In the genomic region with DNA sequence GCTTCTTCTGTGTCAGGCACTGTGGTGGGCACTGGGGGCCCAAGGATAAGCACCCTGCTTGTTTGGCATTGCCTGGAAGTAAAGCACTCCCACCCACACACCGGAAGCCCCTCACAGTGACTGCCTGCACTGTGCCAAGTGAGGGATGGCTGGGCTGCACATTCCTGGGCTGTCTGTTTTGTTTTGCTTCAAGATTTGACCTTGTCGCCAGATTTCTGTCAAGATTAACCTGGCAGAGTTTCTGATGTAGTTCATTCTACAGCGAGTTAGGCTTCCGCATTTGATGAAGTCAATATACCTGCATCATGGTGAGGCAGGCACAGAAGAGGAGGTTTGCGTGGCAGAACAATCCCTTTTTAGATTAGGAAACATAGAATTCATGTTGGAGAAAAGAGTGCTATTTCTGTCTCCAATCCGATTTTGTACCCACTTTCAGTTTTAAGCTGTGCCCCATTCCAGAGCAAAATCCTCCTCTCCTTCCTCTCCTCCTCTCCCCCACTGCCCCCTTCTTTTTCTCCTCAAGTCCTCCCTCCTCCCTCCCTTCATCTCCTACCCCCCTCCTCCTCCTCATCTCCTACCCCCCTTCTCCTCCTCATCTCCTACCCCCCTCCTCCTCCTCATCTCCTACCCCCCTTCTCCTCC, we compare ENCODE assay signal across 23 cellular contexts. TPM values are rescaled to one million over a fixed set of nuclear protein-coding genes. Genes with fewer than 3 reads are reported as not detected.
DNase-seq lines count a peak whose midpoint lies in the region; ATAC-seq, FAIRE-seq and TF ChIP-seq lines count a peak whose summit lies in the region.
"Had no signal": no experiment of that assay in that cellular context is flagged by ENCODE, and none has a peak within 500 bp of the region (broad histone marks: within the 10 kb centered on the region; RNA-seq: fewer than 3 reads in every experiment).

No MANE protein-coding gene starts in this region.

- H2BK15ac ChIP-seq in H1 (ENCODE audit: low read length) = peak overlapping the region; percentile 83

- no peak for TF ChIP-seq CTCF in mammary epithelial cell (conservative IDR thresholded peaks at IDR 0.05 in 1 of 2, IDR thresholded peaks at IDR 0.05 in 1 of 2; ENCODE audit: extremely low read depth in 1 of 2, insufficient read depth in 1 of 2, low read depth in 1 of 2, low read length in 2 of 2)
- TF ChIP-seq CTCF in MCF 10A (IDR thresholded peaks at IDR 0.05; ENCODE audit: unreplicated experiment) = no peak
- no peak for TF ChIP-seq CTCF in H1 (IDR thresholded peaks at IDR 0.05; ENCODE audit: control extremely low read depth in 1 of 3, insufficient read depth in 1 of 3, low read depth in 1 of 3, low read length in 3 of 3)
- no peak for TF ChIP-seq CTCF in mesothelial cell of epicardium (IDR thresholded peaks at IDR 0.05; ENCODE audit: unreplicated experiment)
- TF ChIP-seq CTCF in uterus (IDR thresholded peaks at IDR 0.05) = no peak

- H3K4me1 ChIP-seq in mammary epithelial cell (ENCODE audit: insufficient read depth, low read length) (no peaks in the 10 kb centered on the region), H1 (replicated peaks in 1 of 4; ENCODE audit: control insufficient read depth in 3 of 4, insufficient read depth in 4 of 4, low read length in 3 of 4) (peaks cover 12 to 18% (median 16%) of the 10 kb centered on the region in 4 experiments), uterus (no peaks in the 10 kb centered on the region)

- FAIRE-seq in H1 (lab: Jason Lieb, UNC) = no peak
- FAIRE-seq: RCC 7860 had no signal

- no peak for TF ChIP-seq RAD21 in H1 (IDR thresholded peaks at IDR 0.05 in 1 of 2, conservative IDR thresholded peaks at IDR 0.05 in 1 of 2; ENCODE audit: low read depth in 2 of 2, low read length in 2 of 2)

- no peak overlapping the region for H3K4me3 ChIP-seq in mammary epithelial cell (replicated peaks in 1 of 3; ENCODE audit: insufficient read depth in 1 of 3, low read depth in 2 of 3, low read length in 3 of 3)
- no peak overlapping the region for H3K4me3 ChIP-seq in H1 (ENCODE audit: extremely low read depth in 1 of 4, insufficient read depth in 2 of 4, low read depth in 3 of 4, low read length in 4 of 4)
- H3K4me3 ChIP-seq in uterus = no peak overlapping the region
- H3K4me3 ChIP-seq: GM23338 had no signal

- H3K79me2 ChIP-seq in mammary epithelial cell (ENCODE audit: insufficient read depth, low read length) (no peaks in the 10 kb centered on the region), H1 (ENCODE audit: control insufficient read depth in 1 of 2, insufficient read depth in 2 of 2, low read length in 2 of 2) (no peaks in the 10 kb centered on the region)

- H3K14ac ChIP-seq in H1 (ENCODE audit: insufficient read length) = no peak overlapping the region

- peak overlapping the region; percentile 27; the same call in 1 of the 2 replicates for H2BK20ac ChIP-seq in H1 (ENCODE audit: low read length)

- H4K8ac ChIP-seq in H1 (ENCODE audit: extremely low read depth, insufficient read depth, low read length) = no peak overlapping the region

- TF ChIP-seq POLR2A in H1 (IDR thresholded peaks at IDR 0.05; ENCODE audit: control extremely low read depth in 1 of 2, low read depth in 2 of 2, low read length in 2 of 2) = no peak
- no peak for TF ChIP-seq POLR2A in uterus (IDR thresholded peaks at IDR 0.05)

- CTCF ChIA-PET in mammary epithelial cell (lab: Charles Lee; ENCODE audit: low non-redundant PET) = no interaction called here
- CTCF ChIA-PET in MCF 10A (lab: Yijun Ruan, JAX) = interaction anchor here (1.1 to 3.3 kb wide), 2 partner anchors 294 to 343 kb away, joined by 5 to 25 read pairs; no protein-coding TSS in a partner anchor
- CTCF ChIA-PET in H1 (lab: Charles Lee; ENCODE audit: partially characterized antibody) = interaction anchor here (1.0 to 5.4 kb wide), 18 partner anchors 10 to 354 kb away, joined by 3 to 72 read pairs (median 5); no protein-coding TSS in a partner anchor

- H3K27ac ChIP-seq in mammary epithelial cell (ENCODE audit: insufficient read depth, low read depth, low read length) (no peak overlapping the region), H1 (ENCODE audit: low read depth, low read length) (no peak overlapping the region), uterus (no peak overlapping the region)
- H3K27ac ChIP-seq: 22Rv1 had no signal

- in situ Hi-C loops in mammary epithelial cell (cut with MboI; ENCODE audit: low sequenced_read_pairs in 2 of 2) = no loop called here

- H3K4ac ChIP-seq in H1 (replicated peaks; ENCODE audit: insufficient read length, low read depth, low read length) = no peak overlapping the region

- no peaks in the 10 kb centered on the region for H3K9me3 ChIP-seq in mammary epithelial cell (replicated peaks; ENCODE audit: insufficient read depth, low read length)
- no peaks in the 10 kb centered on the region for H3K9me3 ChIP-seq in H1 (ENCODE audit: insufficient read depth in 2 of 2, low read depth in 1 of 2, low read length in 1 of 2)
- no peaks in the 10 kb centered on the region for H3K9me3 ChIP-seq in uterus
- H3K9me3 ChIP-seq: BE2C had no signal

- BruUV-seq in mammary epithelial cell (replicated peaks; lab: Mats Ljungman, UMichigan) (no TSS peak), MCF 10A (replicated peaks; lab: Mats Ljungman, UMichigan) (no TSS peak)

- H3K4me3 Mint-ChIP-seq in MCF 10A (ENCODE audit: unreplicated experiment) (no peak overlapping the region), mesothelial cell of epicardium (no peak overlapping the region)
- H3K4me3 Mint-ChIP-seq: CD4-positive, alpha-beta T cell; GM23338 had no signal

- intact Hi-C loops in mammary epithelial cell (cut with micrococcal nuclease) (no loop called here), MCF 10A (cut with micrococcal nuclease) (no loop called here), uterus (cut with DNase I; ENCODE audit: low total_unique reads) (no loop called here)

- H3K23ac ChIP-seq in H1 (ENCODE audit: insufficient read length) = no peak overlapping the region

- H3K36me3 Mint-ChIP-seq in MCF 10A (ENCODE audit: insufficient read depth, unreplicated experiment) (peaks cover 6% of the 10 kb centered on the region), mesothelial cell of epicardium (no peaks in the 10 kb centered on the region)

- H3K4me2 ChIP-seq in mammary epithelial cell (ENCODE audit: insufficient read depth, low read depth, low read length) (peak overlapping the region; percentile 19), H1 (ENCODE audit: insufficient read depth in 1 of 2, low read depth in 2 of 2, low read length in 2 of 2) (no peak overlapping the region)
- H3K4me2 ChIP-seq: GM23338 had no signal

- H3K9ac ChIP-seq in mammary epithelial cell (ENCODE audit: insufficient read depth, low read length) = no peak overlapping the region
- no peak overlapping the region for H3K9ac ChIP-seq in H1 (replicated peaks in 1 of 4; ENCODE audit: extremely low read depth in 1 of 4, low read depth in 3 of 4, low read length in 3 of 4)

- H3K27me3 ChIP-seq in mammary epithelial cell (ENCODE audit: insufficient read depth, low read length) (no peaks in the 10 kb centered on the region), H1 (replicated peaks in 1 of 4; ENCODE audit: control insufficient read depth in 3 of 4, extremely low read depth in 1 of 4, insufficient read depth in 3 of 4, low read length in 3 of 4) (no peaks in the 10 kb centered on the region), uterus (no peaks in the 10 kb centered on the region)
- H3K27me3 ChIP-seq: BE2C had no signal

- no peak for ATAC-seq in activated CD4-positive, CD25-positive, alpha-beta regulatory T cell treated with anti-CD3 and anti-CD28 coated beads, Interleukin-2, amount 50 U/mL, for 24 hours
- ATAC-seq: GM23338, Right ventricle myocardium inferior had no signal

- H3K27ac Mint-ChIP-seq in MCF 10A (ENCODE audit: low read depth, unreplicated experiment) (no peak overlapping the region), mesothelial cell of epicardium (peak overlapping the region; percentile 49)
- H3K27ac Mint-ChIP-seq: CD4-positive, alpha-beta T cell; GM23338 had no signal

- H3K18ac ChIP-seq in H1 (ENCODE audit: extremely low read depth, low read length) = peak overlapping the region; percentile 74

- H2BK5ac ChIP-seq in H1 (ENCODE audit: low read depth, low read length) = no peak overlapping the region

- H3K79me1 ChIP-seq in H1 (ENCODE audit: low read depth, low read length) = no peaks in the 10 kb centered on the region

- POLR2A ChIA-PET in MCF 10A (lab: Yijun Ruan, JAX) (no interaction called here), H1 (lab: Charles Lee; ENCODE audit: partially characterized antibody) (no interaction called here)

- H3K27me3 Mint-ChIP-seq in MCF 10A (ENCODE audit: insufficient read depth, unreplicated experiment) (no peaks in the 10 kb centered on the region), mesothelial cell of epicardium (ENCODE audit: low read depth) (no peaks in the 10 kb centered on the region)

- H3K23me2 ChIP-seq in H1 (ENCODE audit: low read depth, low read length) = no peaks in the 10 kb centered on the region; the same call in 1 of the 2 replicates

- no peaks in the 10 kb centered on the region for H3K36me3 ChIP-seq in mammary epithelial cell (ENCODE audit: insufficient read depth, low read length)
- no peaks in the 10 kb centered on the region for H3K36me3 ChIP-seq in H1 (ENCODE audit: control insufficient read depth in 2 of 4, insufficient read depth in 4 of 4, low read length in 3 of 4)
- no peaks in the 10 kb centered on the region for H3K36me3 ChIP-seq in uterus
- H3K36me3 ChIP-seq: BE2C had no signal

- H2BK120ac ChIP-seq in H1 (replicated peaks; ENCODE audit: low read depth, low read length) = peak overlapping the region; percentile 30

- H4K5ac ChIP-seq in H1 (ENCODE audit: insufficient read length, low read depth, low read length) = no peak overlapping the region

- H4K20me1 ChIP-seq in mammary epithelial cell (ENCODE audit: insufficient read depth, low read length) = no peaks in the 10 kb centered on the region
- no peaks in the 10 kb centered on the region for H4K20me1 ChIP-seq in H1 (replicated peaks in 1 of 2; ENCODE audit: control insufficient read depth in 1 of 2, insufficient read depth in 2 of 2, low read length in 2 of 2)

- no peak for TF ChIP-seq EP300 in H1 (IDR thresholded peaks at IDR 0.05; ENCODE audit: borderline replicate concordance in 1 of 2, low read depth in 2 of 2, low read length in 2 of 2)

- peak overlapping the region; percentile 68; the same call in 1 of the 2 replicates for H2BK12ac ChIP-seq in H1 (ENCODE audit: low read depth, low read length)

- dilution Hi-C loops in mammary epithelial cell (cut with HindIII; ENCODE audit: low sequenced_read_pairs) = no loop called here

- peak overlapping the region; percentile 40 for H2AFZ ChIP-seq in mammary epithelial cell (ENCODE audit: low read depth, low read length)
- no peak overlapping the region for H2AFZ ChIP-seq in H1 (ENCODE audit: low read length)
- H2AFZ ChIP-seq: GM23338 had no signal

- H3K56ac ChIP-seq in H1 (replicated peaks; ENCODE audit: insufficient read length, low read depth, low read length) = no peak overlapping the region

- 24% methylated on average over 4 of the region's 6 CpGs for WGBS in mammary epithelial cell (ENCODE audit: low coverage, missing lambda C conversion rate)
- WGBS in H1 (ENCODE audit: extremely low coverage in 1 of 2, insufficient coverage in 1 of 2, insufficient read length in 1 of 2, insufficient replicate concordance in 2 of 2, low coverage in 1 of 2, low lambda C conversion rate in 2 of 2, missing lambda C conversion rate in 1 of 2), 2 experiments = 86% methylated on average over 6 of the region's 6 CpGs; no CpG with 5 or more reads in 1 of the 2 experiments

- no peaks in the 10 kb centered on the region for H3K9me3 Mint-ChIP-seq in MCF 10A (ENCODE audit: unreplicated experiment)
- H3K9me3 Mint-ChIP-seq in mesothelial cell of epicardium = no peaks in the 10 kb centered on the region
- H3K9me3 Mint-ChIP-seq: CD4-positive, alpha-beta T cell; GM23338 had no signal

- H2AK5ac ChIP-seq in H1 (ENCODE audit: low read depth, low read length) = no peak overlapping the region

- H3K4me1 Mint-ChIP-seq in MCF 10A (ENCODE audit: insufficient read depth, unreplicated experiment) = peaks cover 12% of the 10 kb centered on the region
- peaks cover 49% of the 10 kb centered on the region for H3K4me1 Mint-ChIP-seq in mesothelial cell of epicardium

- DNase-seq in mammary epithelial cell (no peak), MCF 10A (ENCODE audit: unreplicated experiment) (no peak), H1 (ENCODE audit: low read depth in 1 of 2, low spot score in 2 of 2) (no peak), mesothelial cell of epicardium (ENCODE audit: low spot score in 2 of 2, unreplicated experiment in 2 of 2) (no peak), SHP77 (lab: John Stamatoyannopoulos, UW) (no peak), uterus (no peak), DMS53 (lab: John Stamatoyannopoulos, UW) (no peak)
- DNase-seq: BE2C; CD4-positive, alpha-beta T cell; DMS153; GF-D8; KG1; MV-4-11; NCI-H187; NCI-H2107; NCI-H510A; NCI-H748 treated with DMSO at 0.1 percent for 48 hours; NK-92 treated with Interleukin-12 subunit alpha and Interleukin-12 subunit beta, amount 100 ng/mL, for 24 hours had no signal

- H4K91ac ChIP-seq in H1 (replicated peaks; ENCODE audit: insufficient read length, low read length) = no peak overlapping the region

RNA-seq across cellular contexts. Expression of a gene that starts 14.4 kb away (rescaled TPM):
- 10 to 100 TPM; 50.5 to 57.3 TPM for total RNA-seq in mammary epithelial cell
- 41.4 TPM for polyA plus RNA-seq in mammary epithelial cell
- 61.8 TPM for polyA minus RNA-seq in mammary epithelial cell
- total RNA-seq in MCF 10A (2022) = 129 and 139 TPM in 2 replicates
- 143 and 149 TPM in 2 replicates for total RNA-seq in H1 (2021; fragmentation: NEBNext Ultra II Directional; extraction: Animal tissue kit (Norgen Biotek cat#: 25700))
- polyA plus RNA-seq in H1 (2011; rRNA removed) = 83.1 and 107 TPM in 2 replicates
- polyA plus RNA-seq in H1 (2011; cell fraction: cytosol; rRNA removed) = 127 TPM
- polyA plus RNA-seq in H1 (2011; cell fraction: nucleus; rRNA removed) = 58.0 TPM
- 133 to 170 TPM (median 136 TPM) in 4 replicates for polyA plus RNA-seq in H1 (2012, experiment 1 of 2)
- polyA plus RNA-seq in H1 (2012, experiment 2 of 2) = 111 TPM
- 117 TPM for polyA plus RNA-seq in H1 (2013, experiment 1 of 2)
- polyA plus RNA-seq in H1 (2013, experiment 2 of 2) = 117 TPM
- 114 and 131 TPM in 2 replicates for polyA minus RNA-seq in H1 (2011; rRNA and poly(A)+ RNA removed)
- polyA minus RNA-seq in H1 (2011; cell fraction: cytosol; rRNA and poly(A)+ RNA removed) = 68.5 TPM
- polyA minus RNA-seq in H1 (2011; cell fraction: nucleus; rRNA and poly(A)+ RNA removed) = 60.4 TPM
- total RNA-seq in mesothelial cell of epicardium = 90.6 to 91.9 TPM (median 91.2 TPM) in 3 replicates
- 10 to 100 TPM; 48.2 to 64.8 (median 57.2) TPM for total RNA-seq in uterus
